ENCODE assay signal across 1 cellular context in the genomic region with DNA sequence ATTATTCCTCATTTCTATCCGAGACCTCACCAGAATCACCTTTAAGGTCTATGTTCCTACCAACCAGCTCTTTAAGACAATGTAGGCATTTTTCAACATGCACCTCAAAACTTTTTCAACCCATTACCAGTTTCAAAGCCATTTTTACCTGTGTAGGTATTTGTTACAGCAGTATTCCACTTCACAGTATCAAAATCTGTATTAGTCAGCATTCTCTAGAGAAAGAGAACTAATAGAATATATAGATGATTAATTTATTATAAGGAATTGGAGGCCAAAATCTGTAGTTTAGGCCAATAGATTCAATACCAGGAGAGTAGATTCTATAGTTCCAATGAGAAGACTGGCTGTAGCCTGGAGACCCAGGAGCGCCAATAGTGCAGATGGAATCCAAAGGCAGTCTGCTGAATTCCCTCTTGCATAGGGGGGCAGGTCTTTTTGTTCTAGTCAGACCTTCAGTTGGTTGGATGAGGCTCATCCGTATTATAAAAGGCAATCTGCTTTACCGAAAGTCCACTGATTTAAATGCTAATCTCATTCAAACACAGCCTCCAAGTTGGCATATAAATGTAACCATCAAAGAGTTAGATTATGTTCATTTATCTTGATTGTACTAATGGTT.
TF ChIP-seq lines count a peak whose summit lies in the region.

No MANE protein-coding gene starts in this region.

TF ChIP-seq in SK-N-SH, 30 proteins besides CTCF, POLR2A, EP300 and RAD21 (continued from another document):
- no peak for TF ChIP-seq USF1 (IDR thresholded peaks at IDR 0.05; ENCODE audit: borderline replicate concordance, low read depth)
- TF ChIP-seq REST (IDR thresholded peaks at IDR 0.05; ENCODE audit: low read depth, low read length): no peak
- TF ChIP-seq SIN3A (IDR thresholded peaks at IDR 0.05; ENCODE audit: borderline replicate concordance, low read depth, low read length): no peak
- no peak for TF ChIP-seq FOXM1 (IDR thresholded peaks at IDR 0.05; ENCODE audit: low read depth)
